Comparison of ENCODE assay signal across 10 cellular contexts in genomic region chr3:66797916-66798560, GRCh38.
DNase-seq lines count a peak whose midpoint lies in the region; TF ChIP-seq lines count a peak whose summit lies in the region.
"Had no signal": no experiment of that assay in that cellular context is flagged by ENCODE, and none has a peak within 500 bp of the region (broad histone marks: within the 10 kb centered on the region; RNA-seq: fewer than 3 reads in every experiment).

No MANE protein-coding gene starts in this region.

- peak overlapping the region; percentile 89 for H3K27ac Mint-ChIP-seq in endothelial cell (ENCODE audit: unreplicated experiment)

- TF ChIP-seq EP300 in Ishikawa (IDR thresholded peaks at IDR 0.05; ENCODE audit: borderline replicate concordance): no peak

- H3K4me1 Mint-ChIP-seq in endothelial cell (ENCODE audit: unreplicated experiment): peaks cover 9% of the 10 kb centered on the region

- H3K9me3 Mint-ChIP-seq in endothelial cell (ENCODE audit: unreplicated experiment): no peaks in the 10 kb centered on the region

- no peak for TF ChIP-seq CTCF in endothelial cell (IDR thresholded peaks at IDR 0.05; ENCODE audit: unreplicated experiment)

- no peak for TF ChIP-seq RAD21 in Ishikawa (IDR thresholded peaks at IDR 0.05; ENCODE audit: low read depth)

- H3K4me3 Mint-ChIP-seq in endothelial cell (ENCODE audit: unreplicated experiment): peak overlapping the region; percentile 62

- H3K36me3 Mint-ChIP-seq in endothelial cell (ENCODE audit: low read depth, unreplicated experiment): no peaks in the 10 kb centered on the region

- H3K27me3 Mint-ChIP-seq in endothelial cell (ENCODE audit: unreplicated experiment): peaks cover 4% of the 10 kb centered on the region

- peak; percentile 65 for DNase-seq in endothelial cell (ENCODE audit: low spot score)
- DNase-seq in left kidney (ENCODE audit: low read depth, low spot score): peak; percentile 88
- DNase-seq in stromal cell of bone marrow (ENCODE audit: low read depth): peak; percentile 49
- DNase-seq in NCI-H82 treated with DMSO at 0.1 percent for 48 hours (lab: John Stamatoyannopoulos, UW; ENCODE audit: unreplicated experiment): no peak
- DNase-seq in HPDE6-E6E7 (ENCODE audit: extremely low spot score): no peak
- no peak for DNase-seq in activated naive CD4-positive, alpha-beta T cell treated with anti-CD3 and anti-CD28 coated beads, Interleukin-2, amount 50 U/mL, for 16 hours
- DNase-seq in COR-L47 (lab: John Stamatoyannopoulos, UW): no peak
- DNase-seq: activated effector memory CD4-positive, alpha-beta T cell treated with Interleukin-2 at 50 U/mL for 16 hours; Kasumi-1 had no signal

TF ChIP-seq in Ishikawa, 13 proteins besides CTCF, POLR2A, EP300 and RAD21:
- TF ChIP-seq NFIC (IDR thresholded peaks at IDR 0.05) (no peak), REST (IDR thresholded peaks at IDR 0.05; ENCODE audit: low read depth) (no peak), TEAD4 (IDR thresholded peaks at IDR 0.05) (no peak), TCF12 (IDR thresholded peaks at IDR 0.05; ENCODE audit: low read depth) (0 out of 2 replicates have a peak, but pooled peaks have one; percentile 23), USF1 (IDR thresholded peaks at IDR 0.05) (no peak), FOXM1 (IDR thresholded peaks at IDR 0.05; ENCODE audit: borderline replicate concordance, low read depth) (no peak), CEBPB (IDR thresholded peaks at IDR 0.05) (peak; percentile 61; the same call in 1 of the 2 replicates)

Comparison
In these comparisons a context has a peak if more than half of its experiments do, and no peak if none do; other contexts are left out.
1. DNase-seq: peak in endothelial cell (single experiment), left kidney (single experiment) and stromal cell of bone marrow (single experiment); none in NCI-H82 treated with DMSO at 0.1 percent for 48 hours (single experiment), HPDE6-E6E7 (single experiment), activated naive CD4-positive, alpha-beta T cell treated with anti-CD3 and anti-CD28 coated beads, Interleukin-2, amount 50 U/mL, for 16 hours (single experiment) and COR-L47 (single experiment).